1 cellular context compared by ENCODE assay signal in genomic region chr11:83051760-83052671, GRCh38.
A peak's percentile ranks its signal among the peaks of the same experiment; 100 is the strongest.
TF ChIP-seq lines count a peak whose summit lies in the region.

No MANE protein-coding gene starts in this region.

TF ChIP-seq in SK-N-SH, 30 proteins besides CTCF, POLR2A, EP300 and RAD21 (continued from another document):
- TF ChIP-seq NFIC (IDR thresholded peaks at IDR 0.05; ENCODE audit: borderline replicate concordance) (peak; percentile 49; the same call in 1 of the 2 replicates), GATA2 (CRISPR knock-in tag; IDR thresholded peaks at IDR 0.05) (no peak), NRF1 (IDR thresholded peaks at IDR 0.05; ENCODE audit: low read depth, low read length) (no peak), POLR2AphosphoS5 (IDR thresholded peaks at IDR 0.05; ENCODE audit: low read depth, low read length) (peak; percentile 55; the same call in 1 of the 2 replicates), RXRA (IDR thresholded peaks at IDR 0.05; ENCODE audit: borderline replicate concordance, low read depth) (no peak), USF2 (IDR thresholded peaks at IDR 0.05; ENCODE audit: borderline replicate concordance, low read depth, low read length) (no peak)
- TF ChIP-seq, protein P1, sequence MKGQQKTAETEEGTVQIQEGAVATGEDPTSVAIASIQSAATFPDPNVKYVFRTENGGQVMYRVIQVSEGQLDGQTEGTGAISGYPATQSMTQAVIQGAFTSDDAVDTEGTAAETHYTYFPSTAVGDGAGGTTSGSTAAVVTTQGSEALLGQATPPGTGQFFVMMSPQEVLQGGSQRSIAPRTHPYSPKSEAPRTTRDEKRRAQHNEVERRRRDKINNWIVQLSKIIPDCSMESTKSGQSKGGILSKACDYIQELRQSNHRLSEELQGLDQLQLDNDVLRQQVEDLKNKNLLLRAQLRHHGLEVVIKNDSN (IDR thresholded peaks at IDR 0.05; ENCODE audit: borderline replicate concordance, low read depth): no peak
TF ChIP-seq in SK-N-SH: peak in this region for 9.
